ENCODE assay signal across 1 cellular context in genomic region chr1:214019499-214019898, GRCh38.
TF ChIP-seq lines count a peak whose summit lies in the region.

No MANE protein-coding gene starts in this region.

TF ChIP-seq in SK-N-SH, 30 proteins besides CTCF, POLR2A, EP300 and RAD21 (continued from another document):
- TF ChIP-seq REST (IDR thresholded peaks at IDR 0.05; ENCODE audit: low read depth, low read length), result no peak
- TF ChIP-seq TAF1 (IDR thresholded peaks at IDR 0.05; ENCODE audit: borderline replicate concordance, low read depth, low read length), result no peak
- TF ChIP-seq EZH2phosphoT487 (IDR thresholded peaks at IDR 0.05; ENCODE audit: borderline replicate concordance, low read depth), result no peak
- TF ChIP-seq MEF2A (IDR thresholded peaks at IDR 0.05; ENCODE audit: borderline replicate concordance, low read depth), result no peak
- no peak for TF ChIP-seq NFIC (IDR thresholded peaks at IDR 0.05; ENCODE audit: borderline replicate concordance)
- no peak for TF ChIP-seq ZBTB33 (IDR thresholded peaks at IDR 0.05; ENCODE audit: borderline replicate concordance, low read depth)
- TF ChIP-seq TCF12 (IDR thresholded peaks at IDR 0.05), result 0 out of 2 replicates have a peak, but pooled peaks have one; percentile 17
